8 cellular contexts compared by ENCODE assay signal in the genomic region with DNA sequence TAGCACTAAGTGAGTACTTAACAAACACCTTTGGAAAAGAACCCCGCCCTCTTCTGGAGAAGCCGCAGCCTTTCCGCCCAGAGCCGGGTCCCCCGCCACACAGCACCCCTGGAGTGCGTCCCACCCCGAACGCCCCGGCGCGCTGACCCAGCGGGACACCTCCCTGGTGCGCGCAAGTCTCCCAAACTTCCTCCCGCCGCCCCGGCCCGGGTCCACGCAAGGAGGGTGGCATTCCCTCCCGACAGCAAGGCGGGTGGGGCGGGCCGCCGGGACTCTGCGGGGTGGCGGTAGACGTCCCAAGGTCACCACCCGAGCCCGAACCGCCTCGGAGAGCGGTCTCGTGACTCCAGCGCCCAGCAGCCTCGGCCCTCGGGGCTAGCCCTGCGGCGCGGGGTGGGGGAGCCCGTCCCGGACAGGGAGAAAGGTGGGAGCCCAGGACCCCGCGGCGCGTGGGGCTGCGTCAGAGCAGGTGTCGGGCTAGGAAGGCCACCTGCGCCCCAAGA. TPM values are rescaled to one million over a fixed set of nuclear protein-coding genes. Genes with fewer than 3 reads are reported as not detected.
DNase-seq lines count a peak whose midpoint lies in the region; ATAC-seq and TF ChIP-seq lines count a peak whose summit lies in the region.

No MANE protein-coding gene starts in this region.

- no peaks in the 10 kb centered on the region for H3K36me3 Mint-ChIP-seq in activated naive CD4-positive, alpha-beta T cell treated with anti-CD3 and anti-CD28 coated beads, Interleukin-2, amount 50 U/mL, for 24 hours

- no peaks in the 10 kb centered on the region for H3K27me3 Mint-ChIP-seq in activated naive CD4-positive, alpha-beta T cell treated with anti-CD3 and anti-CD28 coated beads, Interleukin-2, amount 50 U/mL, for 24 hours

- H2AFZ ChIP-seq in osteoblast (ENCODE audit: low read length) = peak overlapping the region; percentile 97

- H3K27me3 ChIP-seq in NT2/D1 (ENCODE audit: insufficient read depth, insufficient read length) (peaks cover 28% of the 10 kb centered on the region), osteoblast (ENCODE audit: insufficient read depth, low read length) (no peaks in the 10 kb centered on the region)

- no peaks in the 10 kb centered on the region for H3K9me3 ChIP-seq in NT2/D1 (ENCODE audit: insufficient read depth, low read length)
- no peaks in the 10 kb centered on the region for H3K9me3 ChIP-seq in osteoblast (ENCODE audit: low read depth, low read length)

- no peaks in the 10 kb centered on the region for H3K9me3 Mint-ChIP-seq in activated naive CD4-positive, alpha-beta T cell treated with anti-CD3 and anti-CD28 coated beads, Interleukin-2, amount 50 U/mL, for 24 hours

- peaks cover 56% of the 10 kb centered on the region for H3K79me2 ChIP-seq in osteoblast (ENCODE audit: insufficient read depth, low read length)

- TF ChIP-seq CTCF in AG04449 (IDR thresholded peaks at IDR 0.05; ENCODE audit: insufficient read depth, low read length, missing control alignments) (no peak), osteoblast (IDR thresholded peaks at IDR 0.05; ENCODE audit: extremely low read depth, low read depth, low read length) (no peak)

- H3K4me3 ChIP-seq in AG04449 (ENCODE audit: low read depth, low read length) (peak overlapping the region; percentile 96), NT2/D1 (ENCODE audit: insufficient read length, low read depth) (peak overlapping the region; percentile 85), osteoblast (ENCODE audit: insufficient read depth, low read length) (peak overlapping the region; percentile 97)

- H3K4me1 Mint-ChIP-seq in activated naive CD4-positive, alpha-beta T cell treated with anti-CD3 and anti-CD28 coated beads, Interleukin-2, amount 50 U/mL, for 24 hours = peaks cover 50% of the 10 kb centered on the region

- peak overlapping the region; percentile 92 for H3K4me3 Mint-ChIP-seq in activated naive CD4-positive, alpha-beta T cell treated with anti-CD3 and anti-CD28 coated beads, Interleukin-2, amount 50 U/mL, for 24 hours

- POLR2A ChIA-PET in AG04449 (lab: Yijun Ruan, JAX) = no interaction called here

- CTCF ChIA-PET in AG04449 (lab: Yijun Ruan, JAX) = interaction anchor here (1.6 to 12.1 kb wide), 5 partner anchors 10 to 199 kb away, joined by 3 to 519 read pairs (median 21); a partner anchor contains a TSS

- peaks cover 30% of the 10 kb centered on the region for H4K20me1 ChIP-seq in osteoblast (ENCODE audit: insufficient read depth, low read length)

- peak overlapping the region; percentile 89 for H3K9ac ChIP-seq in NT2/D1 (ENCODE audit: insufficient read length, low read depth)

- H3K36me3 ChIP-seq in NT2/D1 (ENCODE audit: insufficient read depth, insufficient read length, low read length) (peaks cover 9% of the 10 kb centered on the region), osteoblast (ENCODE audit: insufficient read depth, low read length) (peaks cover 10% of the 10 kb centered on the region)

- no peak for DNase-seq in AG04449 (ENCODE audit: low read depth, low spot score)
- DNase-seq in NT2/D1 (ENCODE audit: low read depth, low spot score) = no peak
- DNase-seq in Right ventricle myocardium inferior (ENCODE audit: missing footprints) = peak; percentile 86
- peak; percentile 96 for DNase-seq in osteoblast (ENCODE audit: insufficient read length, low spot score, missing footprints)
- DNase-seq in NCI-H446 treated with DMSO at 0.1 percent for 48 hours (lab: John Stamatoyannopoulos, UW) = no peak

- peak overlapping the region; percentile 93 for H3K4me2 ChIP-seq in osteoblast (ENCODE audit: insufficient read depth, low read length)

- intact Hi-C loops in Right ventricle myocardium inferior (cut with DNase I) = no loop called here

- H3K4me1 ChIP-seq in NT2/D1 (ENCODE audit: insufficient read depth, insufficient read length) = no peaks in the 10 kb centered on the region
- peaks cover 18% of the 10 kb centered on the region for H3K4me1 ChIP-seq in osteoblast (ENCODE audit: insufficient read depth, low read length)

- peak overlapping the region; percentile 71 for H3K27ac ChIP-seq in osteoblast (ENCODE audit: low read depth, low read length)

- ATAC-seq in GM18858 (IDR thresholded peaks at IDR 0.05; ENCODE audit: unreplicated experiment) = peak; percentile 24
- peak; percentile 29 for ATAC-seq in HG02981 (IDR thresholded peaks at IDR 0.05; ENCODE audit: unreplicated experiment)
- ATAC-seq in Right ventricle myocardium inferior = peak; percentile 54

- H3K27ac Mint-ChIP-seq in activated naive CD4-positive, alpha-beta T cell treated with anti-CD3 and anti-CD28 coated beads, Interleukin-2, amount 50 U/mL, for 24 hours = peak overlapping the region; percentile 70

RNA-seq across cellular contexts. Expression of a gene that starts 0.6 kb away (rescaled TPM):
- total RNA-seq in Right ventricle myocardium inferior = 22.2 TPM
- 40.5 and 47.7 TPM in 2 replicates for total RNA-seq in osteoblast

Comparison
In these comparisons a context has a peak if more than half of its experiments do, and no peak if none do; other contexts are left out.
1. DNase-seq: peak in Right ventricle myocardium inferior (single experiment) and osteoblast (single experiment); none in AG04449 (single experiment), NT2/D1 (single experiment) and NCI-H446 treated with DMSO at 0.1 percent for 48 hours (single experiment).
2. Peak in every context shown above with its lines, with median percentiles within 50 percentile points of each other: H3K4me3 ChIP-seq and ATAC-seq.